1 cellular context compared by ENCODE assay signal in the genomic region with DNA sequence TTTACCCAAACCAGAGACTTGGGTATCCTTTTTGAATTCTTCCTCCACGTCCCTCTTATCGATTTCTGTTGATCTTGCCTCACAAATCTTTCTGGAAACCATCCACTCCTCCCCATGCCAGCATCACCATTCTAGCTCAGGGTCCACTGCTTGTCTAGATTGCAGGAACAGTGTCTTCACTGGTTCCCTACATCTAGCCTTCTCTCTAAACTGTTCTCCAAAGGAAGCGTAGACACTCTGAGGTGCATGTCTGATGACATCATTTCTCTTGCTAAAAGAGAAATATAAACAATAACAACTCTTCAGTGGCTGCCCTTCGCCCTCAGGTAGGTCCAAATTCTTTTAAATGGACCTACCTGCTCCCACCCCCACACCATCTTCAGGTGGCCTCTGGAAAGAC.
A peak's percentile ranks its signal among the peaks of the same experiment; 100 is the strongest.
TF ChIP-seq lines count a peak whose summit lies in the region.

No MANE protein-coding gene starts in this region.

TF ChIP-seq in HepG2, 621 proteins besides CTCF, POLR2A, EP300 and RAD21 (continued from another document):
- TF ChIP-seq, protein P1, sequence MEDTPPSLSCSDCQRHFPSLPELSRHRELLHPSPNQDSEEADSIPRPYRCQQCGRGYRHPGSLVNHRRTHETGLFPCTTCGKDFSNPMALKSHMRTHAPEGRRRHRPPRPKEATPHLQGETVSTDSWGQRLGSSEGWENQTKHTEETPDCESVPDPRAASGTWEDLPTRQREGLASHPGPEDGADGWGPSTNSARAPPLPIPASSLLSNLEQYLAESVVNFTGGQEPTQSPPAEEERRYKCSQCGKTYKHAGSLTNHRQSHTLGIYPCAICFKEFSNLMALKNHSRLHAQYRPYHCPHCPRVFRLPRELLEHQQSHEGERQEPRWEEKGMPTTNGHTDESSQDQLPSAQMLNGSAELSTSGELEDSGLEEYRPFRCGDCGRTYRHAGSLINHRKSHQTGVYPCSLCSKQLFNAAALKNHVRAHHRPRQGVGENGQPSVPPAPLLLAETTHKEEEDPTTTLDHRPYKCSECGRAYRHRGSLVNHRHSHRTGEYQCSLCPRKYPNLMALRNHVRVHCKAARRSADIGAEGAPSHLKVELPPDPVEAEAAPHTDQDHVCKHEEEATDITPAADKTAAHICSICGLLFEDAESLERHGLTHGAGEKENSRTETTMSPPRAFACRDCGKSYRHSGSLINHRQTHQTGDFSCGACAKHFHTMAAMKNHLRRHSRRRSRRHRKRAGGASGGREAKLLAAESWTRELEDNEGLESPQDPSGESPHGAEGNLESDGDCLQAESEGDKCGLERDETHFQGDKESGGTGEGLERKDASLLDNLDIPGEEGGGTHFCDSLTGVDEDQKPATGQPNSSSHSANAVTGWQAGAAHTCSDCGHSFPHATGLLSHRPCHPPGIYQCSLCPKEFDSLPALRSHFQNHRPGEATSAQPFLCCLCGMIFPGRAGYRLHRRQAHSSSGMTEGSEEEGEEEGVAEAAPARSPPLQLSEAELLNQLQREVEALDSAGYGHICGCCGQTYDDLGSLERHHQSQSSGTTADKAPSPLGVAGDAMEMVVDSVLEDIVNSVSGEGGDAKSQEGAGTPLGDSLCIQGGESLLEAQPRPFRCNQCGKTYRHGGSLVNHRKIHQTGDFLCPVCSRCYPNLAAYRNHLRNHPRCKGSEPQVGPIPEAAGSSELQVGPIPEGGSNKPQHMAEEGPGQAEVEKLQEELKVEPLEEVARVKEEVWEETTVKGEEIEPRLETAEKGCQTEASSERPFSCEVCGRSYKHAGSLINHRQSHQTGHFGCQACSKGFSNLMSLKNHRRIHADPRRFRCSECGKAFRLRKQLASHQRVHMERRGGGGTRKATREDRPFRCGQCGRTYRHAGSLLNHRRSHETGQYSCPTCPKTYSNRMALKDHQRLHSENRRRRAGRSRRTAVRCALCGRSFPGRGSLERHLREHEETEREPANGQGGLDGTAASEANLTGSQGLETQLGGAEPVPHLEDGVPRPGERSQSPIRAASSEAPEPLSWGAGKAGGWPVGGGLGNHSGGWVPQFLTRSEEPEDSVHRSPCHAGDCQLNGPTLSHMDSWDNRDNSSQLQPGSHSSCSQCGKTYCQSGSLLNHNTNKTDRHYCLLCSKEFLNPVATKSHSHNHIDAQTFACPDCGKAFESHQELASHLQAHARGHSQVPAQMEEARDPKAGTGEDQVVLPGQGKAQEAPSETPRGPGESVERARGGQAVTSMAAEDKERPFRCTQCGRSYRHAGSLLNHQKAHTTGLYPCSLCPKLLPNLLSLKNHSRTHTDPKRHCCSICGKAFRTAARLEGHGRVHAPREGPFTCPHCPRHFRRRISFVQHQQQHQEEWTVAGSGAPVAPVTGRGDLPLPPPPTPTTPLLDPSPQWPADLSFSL (CRISPR knock-in tag; IDR thresholded peaks at IDR 0.05), result no peak
- TF ChIP-seq, protein P2, sequence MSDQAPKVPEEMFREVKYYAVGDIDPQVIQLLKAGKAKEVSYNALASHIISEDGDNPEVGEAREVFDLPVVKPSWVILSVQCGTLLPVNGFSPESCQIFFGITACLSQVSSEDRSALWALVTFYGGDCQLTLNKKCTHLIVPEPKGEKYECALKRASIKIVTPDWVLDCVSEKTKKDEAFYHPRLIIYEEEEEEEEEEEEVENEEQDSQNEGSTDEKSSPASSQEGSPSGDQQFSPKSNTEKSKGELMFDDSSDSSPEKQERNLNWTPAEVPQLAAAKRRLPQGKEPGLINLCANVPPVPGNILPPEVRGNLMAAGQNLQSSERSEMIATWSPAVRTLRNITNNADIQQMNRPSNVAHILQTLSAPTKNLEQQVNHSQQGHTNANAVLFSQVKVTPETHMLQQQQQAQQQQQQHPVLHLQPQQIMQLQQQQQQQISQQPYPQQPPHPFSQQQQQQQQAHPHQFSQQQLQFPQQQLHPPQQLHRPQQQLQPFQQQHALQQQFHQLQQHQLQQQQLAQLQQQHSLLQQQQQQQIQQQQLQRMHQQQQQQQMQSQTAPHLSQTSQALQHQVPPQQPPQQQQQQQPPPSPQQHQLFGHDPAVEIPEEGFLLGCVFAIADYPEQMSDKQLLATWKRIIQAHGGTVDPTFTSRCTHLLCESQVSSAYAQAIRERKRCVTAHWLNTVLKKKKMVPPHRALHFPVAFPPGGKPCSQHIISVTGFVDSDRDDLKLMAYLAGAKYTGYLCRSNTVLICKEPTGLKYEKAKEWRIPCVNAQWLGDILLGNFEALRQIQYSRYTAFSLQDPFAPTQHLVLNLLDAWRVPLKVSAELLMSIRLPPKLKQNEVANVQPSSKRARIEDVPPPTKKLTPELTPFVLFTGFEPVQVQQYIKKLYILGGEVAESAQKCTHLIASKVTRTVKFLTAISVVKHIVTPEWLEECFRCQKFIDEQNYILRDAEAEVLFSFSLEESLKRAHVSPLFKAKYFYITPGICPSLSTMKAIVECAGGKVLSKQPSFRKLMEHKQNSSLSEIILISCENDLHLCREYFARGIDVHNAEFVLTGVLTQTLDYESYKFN (CRISPR knock-in tag; conservative IDR thresholded peaks at IDR 0.05), result no peak
- TF ChIP-seq ATF7 (IDR thresholded peaks at IDR 0.05) (peak; percentile 71), ATF7 (CRISPR knock-in tag; IDR thresholded peaks at IDR 0.05) (no peak)
